In the genomic region with DNA sequence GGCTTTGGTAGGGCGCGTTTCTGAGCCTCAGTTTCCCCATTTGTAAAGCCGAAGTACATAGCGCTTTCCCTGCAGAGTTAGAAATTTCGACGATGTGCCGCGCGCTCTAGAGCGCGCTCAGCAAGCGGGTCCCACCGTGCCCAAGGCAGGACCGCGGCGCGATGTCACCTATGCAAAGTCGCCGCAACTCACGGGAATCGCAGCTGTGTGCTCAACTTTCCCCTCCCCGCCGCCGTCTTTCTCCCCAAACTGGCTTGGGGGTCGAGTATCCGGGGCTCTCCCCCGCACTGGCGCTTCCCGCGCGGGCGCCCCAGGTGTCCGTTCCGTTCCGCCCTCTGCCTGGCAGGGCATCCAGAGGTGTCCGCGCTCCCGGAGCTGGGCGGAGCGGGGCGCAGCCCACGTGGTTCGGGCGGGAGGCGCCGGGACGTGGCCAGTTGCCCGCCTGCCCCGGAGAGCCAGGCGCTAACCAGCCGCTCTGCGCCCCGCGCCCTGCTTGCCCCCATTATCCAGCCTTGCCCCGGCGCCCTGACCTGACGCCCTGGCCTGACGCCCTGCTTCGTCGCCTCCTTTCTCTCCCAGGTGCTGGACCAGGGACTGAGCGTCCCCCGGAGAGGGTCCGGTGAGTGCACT, we compare ENCODE assay signal across 7 cellular contexts. TPM values are rescaled to one million over a fixed set of nuclear protein-coding genes. Genes with fewer than 3 reads are reported as not detected.
DNase-seq lines count a peak whose midpoint lies in the region; ATAC-seq and TF ChIP-seq lines count a peak whose summit lies in the region.

A gene with protein sequence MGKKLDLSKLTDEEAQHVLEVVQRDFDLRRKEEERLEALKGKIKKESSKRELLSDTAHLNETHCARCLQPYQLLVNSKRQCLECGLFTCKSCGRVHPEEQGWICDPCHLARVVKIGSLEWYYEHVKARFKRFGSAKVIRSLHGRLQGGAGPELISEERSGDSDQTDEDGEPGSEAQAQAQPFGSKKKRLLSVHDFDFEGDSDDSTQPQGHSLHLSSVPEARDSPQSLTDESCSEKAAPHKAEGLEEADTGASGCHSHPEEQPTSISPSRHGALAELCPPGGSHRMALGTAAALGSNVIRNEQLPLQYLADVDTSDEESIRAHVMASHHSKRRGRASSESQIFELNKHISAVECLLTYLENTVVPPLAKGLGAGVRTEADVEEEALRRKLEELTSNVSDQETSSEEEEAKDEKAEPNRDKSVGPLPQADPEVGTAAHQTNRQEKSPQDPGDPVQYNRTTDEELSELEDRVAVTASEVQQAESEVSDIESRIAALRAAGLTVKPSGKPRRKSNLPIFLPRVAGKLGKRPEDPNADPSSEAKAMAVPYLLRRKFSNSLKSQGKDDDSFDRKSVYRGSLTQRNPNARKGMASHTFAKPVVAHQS (plus strand): TSS at position 433 of the 630 bp plus-strand sequence. CDS start 6,176 bp downstream, outside the sequence.

- peak within 1 kb of the TSS; percentile 51 for H3K27ac Mint-ChIP-seq in type B pancreatic cell
- H3K27ac Mint-ChIP-seq in activated T-helper 17 cell treated with anti-CD3 and anti-CD28 coated beads, Interleukin-2, amount 50 U/mL, for 72 hours = no peak within 1 kb of the TSS
- H3K27ac Mint-ChIP-seq in CD8-positive, alpha-beta memory T cell = no peak within 1 kb of the TSS

- peak within 1 kb of the TSS in 3 of 59 donors; percentile 7 to 51 (median 9) for H3K27ac ChIP-seq in dorsolateral prefrontal cortex
- H3K27ac ChIP-seq in CD8-positive, alpha-beta memory T cell (ENCODE audit: low read depth, low read length) = no peak within 1 kb of the TSS

- no peak for DNase-seq in LNCaP clone FGC (ENCODE audit: low read depth)
- DNase-seq in dorsolateral prefrontal cortex = no peak
- no peak for DNase-seq in lower leg skin (ENCODE audit: low spot score in 2 of 2)
- DNase-seq in type B pancreatic cell (ENCODE audit: extremely low spot score, unreplicated experiment) = no peak
- DNase-seq in UCSD-AML1 (lab: John Stamatoyannopoulos, UW; ENCODE audit: unreplicated experiment) = no peak
- DNase-seq in CD8-positive, alpha-beta memory T cell = no peak

- 0 to 6% methylated on average over 29 to 46 of the region's 63 CpGs for WGBS in lower leg skin, 2 donors

- H3K27me3 Mint-ChIP-seq in type B pancreatic cell = peaks cover 66% of the 10 kb centered on the region
- peaks cover 46% of the 10 kb centered on the region for H3K27me3 Mint-ChIP-seq in activated T-helper 17 cell treated with anti-CD3 and anti-CD28 coated beads, Interleukin-2, amount 50 U/mL, for 72 hours
- peaks cover 29 to 67% of the 10 kb centered on the region in 2 donors for H3K27me3 Mint-ChIP-seq in CD8-positive, alpha-beta memory T cell

- H3K4me1 Mint-ChIP-seq in type B pancreatic cell (ENCODE audit: unreplicated experiment) = peaks cover 10% of the 10 kb centered on the region
- H3K4me1 Mint-ChIP-seq in activated T-helper 17 cell treated with anti-CD3 and anti-CD28 coated beads, Interleukin-2, amount 50 U/mL, for 72 hours = no peaks in the 10 kb centered on the region
- no peaks in the 10 kb centered on the region for H3K4me1 Mint-ChIP-seq in CD8-positive, alpha-beta memory T cell

- ATAC-seq in activated T-helper 17 cell treated with anti-CD3 and anti-CD28 coated beads, Interleukin-2, amount 50 U/mL, for 72 hours (replicated peaks) = no peak

- TF ChIP-seq CTCF in LNCaP clone FGC (IDR thresholded peaks at IDR 0.05; ENCODE audit: control insufficient read depth, extremely low read depth, insufficient read depth) (no peak), dorsolateral prefrontal cortex (IDR thresholded peaks at IDR 0.05 in 54 of 56, conservative IDR thresholded peaks at IDR 0.05 in 2 of 56; ENCODE audit: low read depth in 1 of 56, partially characterized antibody in 56 of 56) (no peak), lower leg skin (IDR thresholded peaks at IDR 0.05) (no peak), type B pancreatic cell (conservative IDR thresholded peaks at IDR 0.05) (no peak)

- CTCF ChIA-PET in CD8-positive, alpha-beta memory T cell (lab: Charles Lee) = no interaction called here

- intact Hi-C loops in dorsolateral prefrontal cortex (cut with DNase I) (no loop called here), lower leg skin (cut with DNase I; ENCODE audit: low total_unique reads) (no loop called here)

- peak within 1 kb of the TSS; percentile 87 for H3K4me3 Mint-ChIP-seq in type B pancreatic cell
- H3K4me3 Mint-ChIP-seq in activated T-helper 17 cell treated with anti-CD3 and anti-CD28 coated beads, Interleukin-2, amount 50 U/mL, for 72 hours = no peak within 1 kb of the TSS
- no peak within 1 kb of the TSS for H3K4me3 Mint-ChIP-seq in CD8-positive, alpha-beta memory T cell

- no peaks in the 10 kb centered on the region for H3K4me1 ChIP-seq in CD8-positive, alpha-beta memory T cell (ENCODE audit: insufficient read depth, low read length)

- peaks cover 6% of the 10 kb centered on the region for H3K9me3 Mint-ChIP-seq in type B pancreatic cell
- peaks cover 2% of the 10 kb centered on the region for H3K9me3 Mint-ChIP-seq in activated T-helper 17 cell treated with anti-CD3 and anti-CD28 coated beads, Interleukin-2, amount 50 U/mL, for 72 hours
- peaks cover 4 to 14% (median 10%) of the 10 kb centered on the region in 5 donors for H3K9me3 Mint-ChIP-seq in CD8-positive, alpha-beta memory T cell

- no peak for TF ChIP-seq POLR2A in lower leg skin (IDR thresholded peaks at IDR 0.05)

- H3K27me3 ChIP-seq in dorsolateral prefrontal cortex = peaks cover 0 to 56% (median 23%) of the 10 kb centered on the region in 45 donors
- peaks cover 9% of the 10 kb centered on the region for H3K27me3 ChIP-seq in CD8-positive, alpha-beta memory T cell (ENCODE audit: insufficient read depth, low read length, poor library complexity, severe bottlenecking)

- POLR2A ChIA-PET in CD8-positive, alpha-beta memory T cell (lab: Charles Lee) = no interaction called here

- no peaks in the 10 kb centered on the region for H3K9me3 ChIP-seq in CD8-positive, alpha-beta memory T cell (ENCODE audit: low read length)

- H3K36me3 ChIP-seq in CD8-positive, alpha-beta memory T cell (ENCODE audit: insufficient read depth, low read length) = no peaks in the 10 kb centered on the region

- H3K36me3 Mint-ChIP-seq in type B pancreatic cell = peaks cover 2% of the 10 kb centered on the region
- no peaks in the 10 kb centered on the region for H3K36me3 Mint-ChIP-seq in activated T-helper 17 cell treated with anti-CD3 and anti-CD28 coated beads, Interleukin-2, amount 50 U/mL, for 72 hours (ENCODE audit: low read depth)
- H3K36me3 Mint-ChIP-seq in CD8-positive, alpha-beta memory T cell = no peaks in the 10 kb centered on the region

- H3K4me3 ChIP-seq in LNCaP clone FGC (ENCODE audit: low read depth, low read length) (peak within 1 kb of the TSS; percentile 88), dorsolateral prefrontal cortex (peak within 1 kb of the TSS in 57 of 59 donors; percentile 7 to 63 (median 46)), lower leg skin (ENCODE audit: low read depth, poor library complexity, severe bottlenecking) (peak within 1 kb of the TSS; percentile 21)
- H3K4me3 ChIP-seq in CD8-positive, alpha-beta memory T cell (ENCODE audit: low read length) = no peak within 1 kb of the TSS

RNA-seq across cellular contexts. Expression of the gene that starts here (rescaled TPM):
- total RNA-seq in dorsolateral prefrontal cortex = 10 to 100 TPM in 1 of 120 experiments, 1 to 10 TPM in 90, under 1 TPM in 20, not detected in 9; 0.32 to 12.5 (median 1.8) TPM
- total RNA-seq in lower leg skin = 10 to 100 TPM; 13.3 to 37.9 (median 19.9) TPM
- total RNA-seq in type B pancreatic cell (ENCODE audit: low replicate concordance) = 14.8 and 16.7 TPM in 2 replicates
- total RNA-seq in activated T-helper 17 cell treated with anti-CD3 and anti-CD28 coated beads, Interleukin-2, amount 50 U/mL, for 72 hours = not detected
- total RNA-seq in CD8-positive, alpha-beta memory T cell = not detected
- not detected for polyA plus RNA-seq in CD8-positive, alpha-beta memory T cell
